3 cellular contexts compared by ENCODE assay signal in genomic region chr11:18235394-18235926, GRCh38.
TF ChIP-seq lines count a peak whose summit lies in the region.

No MANE protein-coding gene starts in this region.

TF ChIP-seq in HEK293, 187 proteins besides CTCF, POLR2A, EP300 and RAD21:
- TF ChIP-seq ZBTB17 (tag by site-specific recombination; IDR thresholded peaks at IDR 0.05) (peak; percentile 70), ZIC2 (tag by site-specific recombination; IDR thresholded peaks at IDR 0.05) (peak; percentile 34), ZNF501 (tag by site-specific recombination; IDR thresholded peaks at IDR 0.05) (no peak), GLIS1 (tag by site-specific recombination; IDR thresholded peaks at IDR 0.05) (peak; percentile 96)

TF ChIP-seq in HepG2, 621 proteins besides CTCF, POLR2A, EP300 and RAD21:
- TF ChIP-seq ZNF263 (CRISPR knock-in tag; IDR thresholded peaks at IDR 0.05) (peak; percentile 68), ZNF776 (CRISPR knock-in tag; IDR thresholded peaks at IDR 0.05) (no peak), ZFP37 (CRISPR knock-in tag; IDR thresholded peaks at IDR 0.05; ENCODE audit: borderline replicate concordance) (no peak), CBFB (CRISPR knock-in tag; IDR thresholded peaks at IDR 0.05) (no peak), ZNF512B (CRISPR knock-in tag; IDR thresholded peaks at IDR 0.05; ENCODE audit: borderline replicate concordance) (0 out of 2 replicates have a peak, but pooled peaks have one; percentile 44), ZFX (CRISPR knock-in tag; IDR thresholded peaks at IDR 0.05; ENCODE audit: low read depth) (0 out of 2 replicates have a peak, but pooled peaks have one; percentile 16)
TF ChIP-seq in HepG2: peak in this region for 3.

TF ChIP-seq in GM12891, 5 proteins besides CTCF, POLR2A, EP300 and RAD21:
- TF ChIP-seq PAX5 (IDR thresholded peaks at IDR 0.05; ENCODE audit: insufficient read depth, low read length, severe bottlenecking) = no peak
- no peak for TF ChIP-seq POLR2AphosphoS5 (IDR thresholded peaks at IDR 0.05; ENCODE audit: low read depth, low read length)
- TF ChIP-seq POU2F2 (IDR thresholded peaks at IDR 0.05; ENCODE audit: low read depth, low read length) = no peak
- no peak for TF ChIP-seq TAF1 (IDR thresholded peaks at IDR 0.05; ENCODE audit: low read depth, low read length)
- TF ChIP-seq SPI1 (IDR thresholded peaks at IDR 0.05; ENCODE audit: low read depth, low read length) = no peak
